ENCODE assay signal across 18 cellular contexts in genomic region chr18:74976331-74976909, GRCh38.
DNase-seq lines count a peak whose midpoint lies in the region; ATAC-seq and TF ChIP-seq lines count a peak whose summit lies in the region.
"Had no signal": no experiment of that assay in that cellular context is flagged by ENCODE, and none has a peak within 500 bp of the region (broad histone marks: within the 10 kb centered on the region; RNA-seq: fewer than 3 reads in every experiment).

No MANE protein-coding gene starts in this region.

- H3K36me3 ChIP-seq in thyroid gland: no peaks in the 10 kb centered on the region
- H3K36me3 ChIP-seq: left ventricle myocardium inferior, thoracic aorta had no signal

- ATAC-seq in HG02798 (IDR thresholded peaks at IDR 0.05; ENCODE audit: poor library complexity, unreplicated experiment): no peak
- ATAC-seq: HCT116, heart left ventricle, T-helper 17 cell had no signal

- no peak for TF ChIP-seq POLR2A in thyroid gland (IDR thresholded peaks at IDR 0.05)

- H3K4me3 ChIP-seq in thyroid gland (replicated peaks in 1 of 3): no peak overlapping the region
- H3K4me3 ChIP-seq: heart left ventricle, left ventricle myocardium inferior, thoracic aorta had no signal

- H3K9me3 ChIP-seq in thyroid gland: no peaks in the 10 kb centered on the region
- H3K9me3 ChIP-seq: heart left ventricle, left ventricle myocardium inferior, thoracic aorta had no signal

- DNase-seq in NCI-H1417 (lab: John Stamatoyannopoulos, UW): peak in 2 of 3 experiments; percentile 76 to 91
- DNase-seq in NCI-H2196 treated with DMSO at 0.1 percent for 48 hours (lab: John Stamatoyannopoulos, UW; ENCODE audit: unreplicated experiment): peak; percentile 56
- DNase-seq in thyroid gland: peak; percentile 17 to 35
- DNase-seq in mesenteric fat pad (ENCODE audit: low spot score): no peak
- no peak for DNase-seq in activated CD8-positive, alpha-beta memory T cell treated with anti-CD3 and anti-CD28 coated beads for 24 hours
- DNase-seq: activated effector memory CD4-positive, alpha-beta T cell treated with anti-CD3 and anti-CD28 coated beads, Interleukin-2, amount 50 U/mL, for 16 hours; CD4-positive, alpha-beta memory T cell; heart left ventricle; left ventricle myocardium inferior; NCI-H1436; NCI-H524 treated with DMSO at 0.1 percent for 48 hours; posterior cingulate gyrus; stimulated activated naive CD4-positive, alpha-beta T cell; T-helper 17 cell had no signal

- H3K4me1 ChIP-seq in thyroid gland: peaks cover 3 to 10% of the 10 kb centered on the region in 2 donors

- H3K27me3 ChIP-seq in thyroid gland: no peaks in the 10 kb centered on the region
- H3K27me3 ChIP-seq: heart left ventricle had no signal

- intact Hi-C loops in thyroid gland (cut with DNase I): no loop called here

- 58 to 65% methylated on average over 11 of the region's 11 CpGs for WGBS in thyroid gland, 2 donors

- H3K27ac ChIP-seq in VCaP (peak overlapping the region; percentile 75), thyroid gland (no peak overlapping the region)
- H3K27ac ChIP-seq: heart left ventricle, left ventricle myocardium inferior, thoracic aorta had no signal

- no peak for TF ChIP-seq CTCF in VCaP (conservative IDR thresholded peaks at IDR 0.05)
- TF ChIP-seq CTCF in thyroid gland (IDR thresholded peaks at IDR 0.05): peak in 1 of 6 experiments; percentile 18

Comparison
In these comparisons a context has a peak if more than half of its experiments do, and no peak if none do; other contexts are left out.
1. DNase-seq: peak in NCI-H1417 (2 of 3), NCI-H2196 treated with DMSO at 0.1 percent for 48 hours (single experiment) and thyroid gland (2 of 2); none in mesenteric fat pad (single experiment) and activated CD8-positive, alpha-beta memory T cell treated with anti-CD3 and anti-CD28 coated beads for 24 hours (single experiment).